8 cellular contexts compared by ENCODE assay signal in genomic region chr14:103384450-103385152, GRCh38. TPM values are rescaled to one million over a fixed set of nuclear protein-coding genes. Genes with fewer than 3 reads are reported as not detected.
DNase-seq lines count a peak whose midpoint lies in the region; ATAC-seq and TF ChIP-seq lines count a peak whose summit lies in the region.

No MANE protein-coding gene starts in this region.

- peak overlapping the region; percentile 95 for H3K4me3 ChIP-seq in Jurkat, Clone E6-1 (ENCODE audit: low read length)
- peak overlapping the region; percentile 87 for H3K4me3 ChIP-seq in colonic mucosa
- H3K4me3 ChIP-seq in naive thymus-derived CD4-positive, alpha-beta T cell (ENCODE audit: low read length), result peak overlapping the region; percentile 98

- H3K4me1 Mint-ChIP-seq in activated CD8-positive, alpha-beta memory T cell treated with anti-CD3 and anti-CD28 coated beads, Interleukin-2, amount 10 ng/mL, durations not matched to agents 7 days and 5 days, result peaks cover 40% of the 10 kb centered on the region
- peaks cover 12 to 46% (median 33%) of the 10 kb centered on the region in 7 donors for H3K4me1 Mint-ChIP-seq in naive thymus-derived CD4-positive, alpha-beta T cell

- no peak for ATAC-seq in activated CD8-positive, alpha-beta memory T cell treated with anti-CD3 and anti-CD28 coated beads, Interleukin-2, amount 10 ng/mL, durations not matched to agents 7 days and 5 days
- no peak for ATAC-seq in naive thymus-derived CD4-positive, alpha-beta T cell
- no peak for ATAC-seq in HG03521 (IDR thresholded peaks at IDR 0.05; ENCODE audit: unreplicated experiment)
- no peak for ATAC-seq in HG03045 (IDR thresholded peaks at IDR 0.05; ENCODE audit: unreplicated experiment)

- H3K27me3 Mint-ChIP-seq in activated CD8-positive, alpha-beta memory T cell treated with anti-CD3 and anti-CD28 coated beads, Interleukin-2, amount 10 ng/mL, durations not matched to agents 7 days and 5 days, result peaks cover 7% of the 10 kb centered on the region
- H3K27me3 Mint-ChIP-seq in naive thymus-derived CD4-positive, alpha-beta T cell, result peaks cover 0 to 15% (median 9%) of the 10 kb centered on the region in 5 donors

- H3K9me3 Mint-ChIP-seq in activated CD8-positive, alpha-beta memory T cell treated with anti-CD3 and anti-CD28 coated beads, Interleukin-2, amount 10 ng/mL, durations not matched to agents 7 days and 5 days (ENCODE audit: low read depth), result no peaks in the 10 kb centered on the region
- H3K9me3 Mint-ChIP-seq in naive thymus-derived CD4-positive, alpha-beta T cell, result no peaks in the 10 kb centered on the region

- no peaks in the 10 kb centered on the region for H3K27me3 ChIP-seq in colonic mucosa
- H3K27me3 ChIP-seq in naive thymus-derived CD4-positive, alpha-beta T cell (ENCODE audit: control insufficient read depth in 2 of 2, insufficient read depth in 2 of 2, low read length in 2 of 2), result no peaks in the 10 kb centered on the region

- H3K4me3 Mint-ChIP-seq in activated CD8-positive, alpha-beta memory T cell treated with anti-CD3 and anti-CD28 coated beads, Interleukin-2, amount 10 ng/mL, durations not matched to agents 7 days and 5 days, result peak overlapping the region; percentile 86
- H3K4me3 Mint-ChIP-seq in naive thymus-derived CD4-positive, alpha-beta T cell, result peak overlapping the region; percentile 89 to 99 (median 94)

- no peaks in the 10 kb centered on the region for H3K9me3 ChIP-seq in colonic mucosa
- no peaks in the 10 kb centered on the region for H3K9me3 ChIP-seq in naive thymus-derived CD4-positive, alpha-beta T cell (ENCODE audit: control insufficient read depth in 2 of 3, low read length in 3 of 3)

- H3K36me3 Mint-ChIP-seq in activated CD8-positive, alpha-beta memory T cell treated with anti-CD3 and anti-CD28 coated beads, Interleukin-2, amount 10 ng/mL, durations not matched to agents 7 days and 5 days, result peaks cover 9% of the 10 kb centered on the region
- peaks cover 0 to 10% (median 0%) of the 10 kb centered on the region in 5 donors for H3K36me3 Mint-ChIP-seq in naive thymus-derived CD4-positive, alpha-beta T cell

- intact Hi-C loops in colonic mucosa (cut with DNase I), result loop anchor here (10.0 kb wide), 1 partner anchor 50 kb away; the partner anchor contains the start of gene EIF5
- intact Hi-C loops in naive thymus-derived CD4-positive, alpha-beta T cell (cut with micrococcal nuclease), result loop anchor here (1.0 to 10.0 kb wide), 10 partner anchors 10 to 1650 kb away; partner anchors contain the start of genes BAG5 (in 2 of the 2), COA8 (in 2 of the 2), EIF5 (in 2 of the 2) and RCOR1 (in 2 of the 2)

- POLR2A ChIA-PET in naive thymus-derived CD4-positive, alpha-beta T cell (lab: Charles Lee), result interaction anchor here (0.6 to 4.2 kb wide), 4 partner anchors 44 to 1022 kb away, joined by 4 to 51 read pairs (median 4); partner anchors contain the start of genes CINP, EIF5 and TECPR2

- peak overlapping the region; percentile 99 for H3K27ac ChIP-seq in colonic mucosa
- H3K27ac ChIP-seq in naive thymus-derived CD4-positive, alpha-beta T cell (ENCODE audit: low read depth, low read length), result peak overlapping the region; percentile 90

- peaks cover 3% of the 10 kb centered on the region for H3K4me1 ChIP-seq in colonic mucosa
- peaks cover 26 to 28% of the 10 kb centered on the region in 2 donors for H3K4me1 ChIP-seq in naive thymus-derived CD4-positive, alpha-beta T cell (ENCODE audit: control insufficient read depth in 2 of 2, insufficient read depth in 2 of 2, low read length in 2 of 2)

- TF ChIP-seq CTCF in colonic mucosa (IDR thresholded peaks at IDR 0.05), result no peak

- no peaks in the 10 kb centered on the region for H3K36me3 ChIP-seq in colonic mucosa
- H3K36me3 ChIP-seq in naive thymus-derived CD4-positive, alpha-beta T cell (ENCODE audit: control insufficient read depth in 2 of 3, insufficient read depth in 3 of 3, low read length in 3 of 3), result no peaks in the 10 kb centered on the region

- H3K9ac ChIP-seq in colonic mucosa (ENCODE audit: low read depth in 2 of 2, low read length in 2 of 2), result peak overlapping the region; percentile 90 to 97

- CTCF ChIA-PET in activated CD8-positive, alpha-beta memory T cell treated with anti-CD3 and anti-CD28 coated beads, Interleukin-2, amount 10 ng/mL, durations not matched to agents 7 days and 5 days (lab: Charles Lee), result interaction anchor here (1.5 to 1.6 kb wide), 3 partner anchors 8 to 27 kb away, joined by 3 to 4 read pairs (median 4); no protein-coding TSS in a partner anchor
- CTCF ChIA-PET in naive thymus-derived CD4-positive, alpha-beta T cell (lab: Charles Lee), result interaction anchor here (0.6 kb wide), 1 partner anchor 9 kb away, joined by 3 read pairs; no protein-coding TSS in a partner anchor

- no peak for DNase-seq in activated CD8-positive, alpha-beta memory T cell treated with anti-CD3 and anti-CD28 coated beads, Interleukin-2, amount 10 ng/mL, durations not matched to agents 7 days and 5 days
- no peak for DNase-seq in activated CD8-positive, alpha-beta memory T cell treated with anti-CD3 and anti-CD28 coated beads, Interleukin-2, amount 50 U/mL, for 4 hours
- no peak for DNase-seq in Jurkat, Clone E6-1 (ENCODE audit: low read depth, low spot score)
- DNase-seq in colonic mucosa, result peak; percentile 30
- no peak for DNase-seq in naive thymus-derived CD4-positive, alpha-beta T cell
- no peak for DNase-seq in DMS114 treated with DMSO at 0.1 percent for 48 hours (lab: John Stamatoyannopoulos, UW; ENCODE audit: unreplicated experiment)

- peak overlapping the region; percentile 90 for H3K27ac Mint-ChIP-seq in activated CD8-positive, alpha-beta memory T cell treated with anti-CD3 and anti-CD28 coated beads, Interleukin-2, amount 10 ng/mL, durations not matched to agents 7 days and 5 days
- H3K27ac Mint-ChIP-seq in naive thymus-derived CD4-positive, alpha-beta T cell, result peak overlapping the region; percentile 91 to 97 (median 94)

RNA-seq across cellular contexts. Expression of gene MARK3, which starts 0.6 kb away (rescaled TPM):
- 10 to 100 TPM; 79.9 to 88.5 TPM for total RNA-seq in activated CD8-positive, alpha-beta memory T cell treated with anti-CD3 and anti-CD28 coated beads, Interleukin-2, amount 10 ng/mL, durations not matched to agents 7 days and 5 days
- 90.5 TPM for polyA plus RNA-seq in Jurkat, Clone E6-1 (2012; ENCODE audit: insufficient read depth, insufficient read length)
- total RNA-seq in colonic mucosa, result 10 to 100 TPM; 52.5 to 63.6 TPM
- total RNA-seq in naive thymus-derived CD4-positive, alpha-beta T cell, result 100 to 1,000 TPM in 4 of 5 experiments, 10 to 100 TPM in 1; 86.9 to 133 (median 116) TPM
- 10 to 100 TPM; 28.2 to 47.3 TPM for polyA plus RNA-seq in naive thymus-derived CD4-positive, alpha-beta T cell

RNA-seq across cellular contexts. Expression of gene EIF5, which starts 50.6 kb away (rescaled TPM):
- total RNA-seq in activated CD8-positive, alpha-beta memory T cell treated with anti-CD3 and anti-CD28 coated beads, Interleukin-2, amount 10 ng/mL, durations not matched to agents 7 days and 5 days, result 100 to 1,000 TPM; 187 to 255 TPM
- polyA plus RNA-seq in Jurkat, Clone E6-1 (2012; ENCODE audit: insufficient read depth, insufficient read length), result 214 TPM
- 100 to 1,000 TPM; 169 to 265 TPM for total RNA-seq in colonic mucosa
- 100 to 1,000 TPM; 182 to 716 (median 322) TPM for total RNA-seq in naive thymus-derived CD4-positive, alpha-beta T cell
- polyA plus RNA-seq in naive thymus-derived CD4-positive, alpha-beta T cell, result 100 to 1,000 TPM; 280 to 447 TPM
